Comparison of ENCODE assay signal across 18 cellular contexts in genomic region chr5:124995451-124995850, GRCh38.
DNase-seq lines count a peak whose midpoint lies in the region; ATAC-seq, FAIRE-seq and TF ChIP-seq lines count a peak whose summit lies in the region.
"Had no signal": no experiment of that assay in that cellular context is flagged by ENCODE, and none has a peak within 500 bp of the region (broad histone marks: within the 10 kb centered on the region; RNA-seq: fewer than 3 reads in every experiment).

No MANE protein-coding gene starts in this region.

- CTCF ChIA-PET in AG04449 (lab: Yijun Ruan, JAX) = no interaction called here

- TF ChIP-seq POLR2A in H54 (IDR thresholded peaks at IDR 0.05; ENCODE audit: low read depth, low read length) = no peak

- TF ChIP-seq CTCF in AG04449 (IDR thresholded peaks at IDR 0.05; ENCODE audit: insufficient read depth, low read length, missing control alignments) (no peak), cardiac fibroblast (IDR thresholded peaks at IDR 0.05; ENCODE audit: low read depth, low read length) (no peak)

- H3K4me3 ChIP-seq in AG04449 (ENCODE audit: low read depth, low read length) (no peak overlapping the region), cardiac fibroblast (replicated peaks in 1 of 2; ENCODE audit: low read depth in 2 of 2, low read length in 2 of 2) (no peak overlapping the region)
- H3K4me3 ChIP-seq: sigmoid colon had no signal

- DNase-seq in AG04449 (ENCODE audit: low read depth, low spot score) (peak; percentile 16), LHCN-M2 (ENCODE audit: low read depth) (peak; percentile 36), cardiac fibroblast (ENCODE audit: low read depth in 2 of 2) (peak; percentile 69 to 90), hepatic stellate cell (ENCODE audit: low spot score) (peak; percentile 26), H54 (ENCODE audit: insufficient read length, low spot score) (no peak), NCI-H2227 (lab: John Stamatoyannopoulos, UW; ENCODE audit: unreplicated experiment) (no peak), cerebellum (ENCODE audit: low spot score) (no peak)
- DNase-seq: activated CD4-positive, alpha-beta T cell treated with anti-CD3 and anti-CD28 coated beads, Interleukin-2, amount 10 ng/mL, durations not matched to agents 7 days and 5 days; activated naive CD4-positive, alpha-beta T cell; effector CD8-positive, alpha-beta T cell; HFFc6; NCI-H2107; sigmoid colon had no signal

- POLR2A ChIA-PET in AG04449 (lab: Yijun Ruan, JAX) = no interaction called here

- no peak for ATAC-seq in GM21515 (IDR thresholded peaks at IDR 0.05; ENCODE audit: unreplicated experiment)
- ATAC-seq: HepG2, left lobe of liver had no signal

- no peak for FAIRE-seq in H54 (lab: Jason Lieb, UNC)
- FAIRE-seq: A204.1, HepG2, urothelium cell line had no signal

Comparison
In these comparisons a context has a peak if more than half of its experiments do, and no peak if none do; other contexts are left out.
1. DNase-seq: peak in AG04449 (single experiment), LHCN-M2 (single experiment), cardiac fibroblast (2 of 2) and hepatic stellate cell (single experiment); none in H54 (single experiment), NCI-H2227 (single experiment) and cerebellum (single experiment).